Comparison of ENCODE assay signal across 14 cellular contexts in the genomic region with DNA sequence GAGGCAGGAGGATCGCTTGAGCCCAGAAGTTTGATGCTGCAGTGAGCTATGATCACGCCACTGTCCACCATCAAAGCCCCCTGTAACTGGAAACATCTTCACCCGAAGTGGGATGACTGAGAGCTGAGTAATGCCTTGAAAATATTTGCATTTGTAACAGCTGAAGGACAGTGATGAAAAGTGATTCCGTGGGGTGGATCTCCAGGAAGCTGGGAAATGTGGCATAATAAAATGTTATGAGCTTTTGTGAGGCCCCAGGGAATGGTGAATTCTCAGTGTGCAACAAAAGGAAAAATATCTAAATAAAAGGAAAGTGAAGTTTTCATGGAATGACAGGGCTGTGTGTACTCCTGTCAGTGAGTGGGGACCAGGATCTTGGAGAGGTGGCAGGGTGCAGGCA.
DNase-seq lines count a peak whose midpoint lies in the region; FAIRE-seq and TF ChIP-seq lines count a peak whose summit lies in the region.
"Had no signal": no experiment of that assay in that cellular context is flagged by ENCODE, and none has a peak within 500 bp of the region (broad histone marks: within the 10 kb centered on the region; RNA-seq: fewer than 3 reads in every experiment).

No MANE protein-coding gene starts in this region.

- H3K9me2 ChIP-seq in neural cell (ENCODE audit: insufficient read depth, low read length): no peaks in the 10 kb centered on the region

- TF ChIP-seq EP300 in neural cell (conservative IDR thresholded peaks at IDR 0.05; ENCODE audit: poor library complexity, severe bottlenecking): no peak

- no peaks in the 10 kb centered on the region for H3K27me3 Mint-ChIP-seq in type B pancreatic cell
- H3K27me3 Mint-ChIP-seq: activated naive CD8-positive, alpha-beta T cell; CD4-positive, CD25-positive, alpha-beta regulatory T cell had no signal

- H3K9me3 ChIP-seq in endothelial cell of umbilical vein (replicated peaks; ENCODE audit: control insufficient read depth, insufficient read depth, low read length) (no peaks in the 10 kb centered on the region), neural cell (ENCODE audit: low read length) (no peaks in the 10 kb centered on the region)
- H3K9me3 ChIP-seq: tibial nerve had no signal

- no peaks in the 10 kb centered on the region for H3K9me3 Mint-ChIP-seq in type B pancreatic cell
- H3K9me3 Mint-ChIP-seq: natural killer cell had no signal

- peaks cover 4% of the 10 kb centered on the region for H3K36me3 Mint-ChIP-seq in type B pancreatic cell
- H3K36me3 Mint-ChIP-seq: natural killer cell had no signal

- POLR2A ChIA-PET in endothelial cell of umbilical vein (lab: Charles Lee): no interaction called here

- H4K20me1 ChIP-seq in endothelial cell of umbilical vein (replicated peaks; ENCODE audit: control insufficient read depth, extremely low read depth, insufficient read depth, low read length): no peaks in the 10 kb centered on the region
- H4K20me1 ChIP-seq in neural cell (ENCODE audit: insufficient read depth): no peaks in the 10 kb centered on the region

- no peaks in the 10 kb centered on the region for H3K9me1 ChIP-seq in endothelial cell of umbilical vein (replicated peaks; ENCODE audit: control insufficient read depth, extremely low read depth, insufficient read depth, low read length)

- no peak overlapping the region for H3K4me3 Mint-ChIP-seq in type B pancreatic cell
- H3K4me3 Mint-ChIP-seq: activated naive CD8-positive, alpha-beta T cell; CD4-positive, CD25-positive, alpha-beta regulatory T cell; natural killer cell had no signal

- no peaks in the 10 kb centered on the region for H3K36me3 ChIP-seq in endothelial cell of umbilical vein (ENCODE audit: control insufficient read depth in 2 of 2, extremely low read depth in 1 of 2, insufficient read depth in 2 of 2, low read length in 2 of 2)
- H3K36me3 ChIP-seq in neural cell (ENCODE audit: insufficient read depth, low read length): no peaks in the 10 kb centered on the region
- H3K36me3 ChIP-seq: tibial nerve had no signal

- H3K4me3 ChIP-seq in endothelial cell of umbilical vein (replicated peaks in 1 of 3; ENCODE audit: insufficient read depth in 1 of 3, low read depth in 1 of 3, low read length in 3 of 3): no peak overlapping the region
- no peak overlapping the region for H3K4me3 ChIP-seq in neural cell (ENCODE audit: low read length)
- H3K4me3 ChIP-seq: tibial nerve had no signal

- CTCF ChIA-PET in endothelial cell of umbilical vein (lab: Charles Lee): interaction anchor here (1.0 to 3.2 kb wide), 3 partner anchors 10 to 16 kb away, joined by 3 to 11 read pairs (median 7); no protein-coding TSS in a partner anchor

- intact Hi-C loops in endothelial cell of umbilical vein (cut with micrococcal nuclease): no loop called here

- DNase-seq in GM03348 (ENCODE audit: low spot score) (peak; percentile 76), NCI-H526 treated with DMSO at 0.1 percent for 48 hours (lab: John Stamatoyannopoulos, UW) (peak; percentile 44), endothelial cell of umbilical vein (ENCODE audit: low read depth, low spot score) (no peak), type B pancreatic cell (ENCODE audit: extremely low spot score, unreplicated experiment) (no peak), amniotic stem cell (lab: John Stamatoyannopoulos, UW) (no peak)
- DNase-seq in stimulated activated CD8-positive, alpha-beta memory T cell treated with anti-CD3 and anti-CD28 coated beads, Interleukin-4, amount 100 ng/mL, for 48 hours: no peak
- DNase-seq: activated CD8-positive, alpha-beta memory T cell treated with anti-CD3 and anti-CD28 coated beads, Interleukin-2, amount 50 U/mL, for 4 hours; CD4-positive, CD25-positive, alpha-beta regulatory T cell; natural killer cell; NCI-H1105; stimulated activated CD4-positive, alpha-beta T cell treated with anti-CD3 and anti-CD28 coated beads, Interleukin-2, amount 100 ng/mL, for 48 hours had no signal

- no peak for TF ChIP-seq RAD21 in neural cell (conservative IDR thresholded peaks at IDR 0.05)

- H3K9ac ChIP-seq in endothelial cell of umbilical vein (replicated peaks; ENCODE audit: extremely low read depth, insufficient read depth, low read length) (no peak overlapping the region), neural cell (ENCODE audit: low read length) (no peak overlapping the region)

- no peak overlapping the region for H3K27ac Mint-ChIP-seq in type B pancreatic cell
- H3K27ac Mint-ChIP-seq: activated naive CD8-positive, alpha-beta T cell; CD4-positive, CD25-positive, alpha-beta regulatory T cell; natural killer cell had no signal

- TF ChIP-seq POLR2A in endothelial cell of umbilical vein (IDR thresholded peaks at IDR 0.05; ENCODE audit: low read depth, low read length): no peak

- H3K27ac ChIP-seq in endothelial cell of umbilical vein (ENCODE audit: insufficient read depth, low read depth, low read length) (no peak overlapping the region), neural cell (ENCODE audit: low read length) (no peak overlapping the region)
- H3K27ac ChIP-seq: tibial nerve had no signal

- H2AFZ ChIP-seq in endothelial cell of umbilical vein (ENCODE audit: low read depth, low read length) (no peak overlapping the region), neural cell (ENCODE audit: low read depth, low read length) (no peak overlapping the region)

- H3K4me2 ChIP-seq in endothelial cell of umbilical vein (ENCODE audit: insufficient read depth, low read length) (peak overlapping the region; percentile 21), neural cell (ENCODE audit: low read length) (no peak overlapping the region)

- no peaks in the 10 kb centered on the region for H3K27me3 ChIP-seq in endothelial cell of umbilical vein (ENCODE audit: control insufficient read depth in 2 of 2, insufficient read depth in 2 of 2, low read length in 2 of 2)
- H3K27me3 ChIP-seq in neural cell (ENCODE audit: insufficient read depth, low read depth, low read length): no peaks in the 10 kb centered on the region
- H3K27me3 ChIP-seq: tibial nerve had no signal

- H3K4me1 Mint-ChIP-seq in type B pancreatic cell (ENCODE audit: unreplicated experiment): peaks cover 13% of the 10 kb centered on the region

- peaks cover 23% of the 10 kb centered on the region for H3K4me1 ChIP-seq in endothelial cell of umbilical vein (ENCODE audit: control insufficient read depth, extremely low read depth, insufficient read depth, low read length)

- H3K79me2 ChIP-seq in endothelial cell of umbilical vein (ENCODE audit: control insufficient read depth, insufficient read depth, low read length) (no peaks in the 10 kb centered on the region), neural cell (replicated peaks; ENCODE audit: insufficient read depth, low read length) (no peaks in the 10 kb centered on the region)

- dilution Hi-C loops in endothelial cell of umbilical vein (cut with MboI; ENCODE audit: extremely low pct_ligation_motif_present, low sequenced_read_pairs): no loop called here

- TF ChIP-seq CTCF in endothelial cell of umbilical vein (IDR thresholded peaks at IDR 0.05; ENCODE audit: extremely low read depth in 1 of 2, insufficient read depth in 1 of 2, low read depth in 1 of 2, low read length in 2 of 2) (no peak), neural cell (IDR thresholded peaks at IDR 0.05; ENCODE audit: poor library complexity, severe bottlenecking) (no peak), type B pancreatic cell (conservative IDR thresholded peaks at IDR 0.05) (no peak)

- no peak for FAIRE-seq in endothelial cell of umbilical vein (lab: Jason Lieb, UNC)

- H3F3A ChIP-seq in neural cell (ENCODE audit: insufficient read depth, low read length, poor library complexity, severe bottlenecking): no peaks in the 10 kb centered on the region

- no TSS peak for BruUV-seq in endothelial cell of umbilical vein (replicated peaks; lab: Mats Ljungman, UMichigan)

TF ChIP-seq in endothelial cell of umbilical vein, 7 proteins besides CTCF, POLR2A, EP300 and RAD21:
- TF ChIP-seq MYC (IDR thresholded peaks at IDR 0.05; ENCODE audit: low read depth, low read length) (no peak), FOS (IDR thresholded peaks at IDR 0.05; ENCODE audit: borderline replicate concordance, insufficient read depth, low read length) (peak; percentile 26)

TF ChIP-seq in neural cell, 6 proteins besides CTCF, POLR2A, EP300 and RAD21:
- TF ChIP-seq, protein P1, sequence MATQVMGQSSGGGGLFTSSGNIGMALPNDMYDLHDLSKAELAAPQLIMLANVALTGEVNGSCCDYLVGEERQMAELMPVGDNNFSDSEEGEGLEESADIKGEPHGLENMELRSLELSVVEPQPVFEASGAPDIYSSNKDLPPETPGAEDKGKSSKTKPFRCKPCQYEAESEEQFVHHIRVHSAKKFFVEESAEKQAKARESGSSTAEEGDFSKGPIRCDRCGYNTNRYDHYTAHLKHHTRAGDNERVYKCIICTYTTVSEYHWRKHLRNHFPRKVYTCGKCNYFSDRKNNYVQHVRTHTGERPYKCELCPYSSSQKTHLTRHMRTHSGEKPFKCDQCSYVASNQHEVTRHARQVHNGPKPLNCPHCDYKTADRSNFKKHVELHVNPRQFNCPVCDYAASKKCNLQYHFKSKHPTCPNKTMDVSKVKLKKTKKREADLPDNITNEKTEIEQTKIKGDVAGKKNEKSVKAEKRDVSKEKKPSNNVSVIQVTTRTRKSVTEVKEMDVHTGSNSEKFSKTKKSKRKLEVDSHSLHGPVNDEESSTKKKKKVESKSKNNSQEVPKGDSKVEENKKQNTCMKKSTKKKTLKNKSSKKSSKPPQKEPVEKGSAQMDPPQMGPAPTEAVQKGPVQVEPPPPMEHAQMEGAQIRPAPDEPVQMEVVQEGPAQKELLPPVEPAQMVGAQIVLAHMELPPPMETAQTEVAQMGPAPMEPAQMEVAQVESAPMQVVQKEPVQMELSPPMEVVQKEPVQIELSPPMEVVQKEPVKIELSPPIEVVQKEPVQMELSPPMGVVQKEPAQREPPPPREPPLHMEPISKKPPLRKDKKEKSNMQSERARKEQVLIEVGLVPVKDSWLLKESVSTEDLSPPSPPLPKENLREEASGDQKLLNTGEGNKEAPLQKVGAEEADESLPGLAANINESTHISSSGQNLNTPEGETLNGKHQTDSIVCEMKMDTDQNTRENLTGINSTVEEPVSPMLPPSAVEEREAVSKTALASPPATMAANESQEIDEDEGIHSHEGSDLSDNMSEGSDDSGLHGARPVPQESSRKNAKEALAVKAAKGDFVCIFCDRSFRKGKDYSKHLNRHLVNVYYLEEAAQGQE (IDR thresholded peaks at IDR 0.05; ENCODE audit: borderline replicate concordance): peak; percentile 21
- no peak for TF ChIP-seq POLR2AphosphoS5 (IDR thresholded peaks at IDR 0.05)
TF ChIP-seq in neural cell: peak in this region for 1.

Comparison
In these comparisons a context has a peak if more than half of its experiments do, and no peak if none do; other contexts are left out.
1. DNase-seq: peak in GM03348 (single experiment) and NCI-H526 treated with DMSO at 0.1 percent for 48 hours (single experiment); none in endothelial cell of umbilical vein (single experiment), stimulated activated CD8-positive, alpha-beta memory T cell treated with anti-CD3 and anti-CD28 coated beads, Interleukin-4, amount 100 ng/mL, for 48 hours (single experiment), type B pancreatic cell (single experiment) and amniotic stem cell (single experiment).